In the genomic region with DNA sequence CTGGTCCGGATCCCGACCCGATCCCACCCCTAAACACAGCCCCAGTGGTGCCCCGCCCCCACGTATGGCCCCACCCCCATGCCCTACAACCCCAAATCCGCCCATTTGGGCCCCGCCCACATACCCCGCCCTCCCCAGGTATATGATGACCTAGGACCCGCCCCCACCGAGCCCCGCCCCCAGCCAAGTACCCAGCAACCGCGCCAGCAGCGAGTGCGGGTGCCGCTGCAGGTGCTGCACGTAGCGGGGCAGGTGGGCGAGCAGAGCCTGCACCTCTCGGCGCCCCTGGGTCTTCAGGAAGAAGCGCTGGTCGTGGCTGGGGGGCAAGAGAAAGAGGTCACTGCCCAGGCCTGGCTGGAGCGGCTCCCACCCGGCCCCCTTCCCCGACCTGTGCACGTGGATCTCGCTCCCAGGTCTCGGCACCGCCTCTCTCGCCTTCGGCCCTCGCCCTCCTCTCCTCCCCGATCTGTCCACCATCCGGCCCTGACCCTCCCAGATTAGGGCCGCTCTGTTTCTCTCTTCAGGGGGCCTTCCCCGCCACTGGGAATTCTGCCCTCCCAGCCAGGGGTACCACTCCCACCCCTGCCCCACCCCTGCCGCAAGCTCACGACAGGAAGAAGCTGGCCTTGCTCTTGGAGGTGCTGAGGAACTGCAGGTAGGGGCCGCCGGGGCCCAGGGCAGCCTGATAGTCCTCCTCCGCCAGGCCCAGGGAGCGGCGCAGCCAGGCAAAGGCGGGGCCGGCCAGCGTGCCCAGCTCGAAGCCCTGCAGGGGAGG, we compare ENCODE assay signal across 8 cellular contexts. TPM values are rescaled to one million over a fixed set of nuclear protein-coding genes. Genes with fewer than 3 reads are reported as not detected.
DNase-seq lines count a peak whose midpoint lies in the region; ATAC-seq and TF ChIP-seq lines count a peak whose summit lies in the region.

No MANE protein-coding gene starts in this region.

- peak; percentile 39 for ATAC-seq in foreskin keratinocyte
- ATAC-seq in psoas muscle, result no peak
- ATAC-seq in HG03097 (IDR thresholded peaks at IDR 0.05; ENCODE audit: low FRiP score, unreplicated experiment), result no peak

- no peaks in the 10 kb centered on the region for H3K27me3 Mint-ChIP-seq in chondrocyte (ENCODE audit: low read depth)

- H3K27ac ChIP-seq in foreskin keratinocyte (no peak overlapping the region), psoas muscle (no peak overlapping the region)

- no peaks in the 10 kb centered on the region for H3K27me3 ChIP-seq in foreskin keratinocyte
- peaks cover 0 to 62% (median 14%) of the 10 kb centered on the region in 3 donors for H3K27me3 ChIP-seq in psoas muscle (ENCODE audit: insufficient read depth in 3 of 3, low read length in 2 of 3)

- H3K9me3 Mint-ChIP-seq in chondrocyte (ENCODE audit: low read depth), result no peaks in the 10 kb centered on the region

- no peaks in the 10 kb centered on the region for H3K36me3 ChIP-seq in psoas muscle (ENCODE audit: insufficient read depth in 1 of 2, low read depth in 1 of 2)

- peaks cover 1% of the 10 kb centered on the region for H3K36me3 Mint-ChIP-seq in chondrocyte (ENCODE audit: low read depth)

- H3K4me1 Mint-ChIP-seq in chondrocyte (ENCODE audit: low read depth), result peaks cover 25% of the 10 kb centered on the region

- H3K27ac Mint-ChIP-seq in chondrocyte (ENCODE audit: unreplicated experiment), result no peak overlapping the region

- peak; percentile 57 for DNase-seq in NCI-H82 (lab: John Stamatoyannopoulos, UW)
- no peak for DNase-seq in NCI-H82 treated with DMSO at 0.1 percent for 48 hours (lab: John Stamatoyannopoulos, UW; ENCODE audit: unreplicated experiment)
- peak; percentile 59 for DNase-seq in activated T-cell treated with anti-CD3 and anti-CD28 coated beads for 48 hours (ENCODE audit: low read depth)
- DNase-seq in foreskin keratinocyte, result peak in 1 of 2 donors; percentile 59
- DNase-seq in stimulated activated CD4-positive, alpha-beta T cell treated with anti-CD3 and anti-CD28 coated beads, Interleukin-1b, Interleukin-23, amount 100 ng/mL, for 24 hours (ENCODE audit: low read depth in 4 of 4, low spot score in 1 of 4), result peak in 3 of 4 experiments; percentile 57 to 73 (median 57)
- DNase-seq in psoas muscle, result no peak
- no peak for DNase-seq in chondrocyte (ENCODE audit: low spot score)

- H3K4me3 ChIP-seq in psoas muscle, result no peak overlapping the region

- no peak overlapping the region for H3K4me3 Mint-ChIP-seq in chondrocyte (ENCODE audit: unreplicated experiment)

- intact Hi-C loops in psoas muscle (cut with DNase I), result loop anchor here in 1 of 2 donors (10.0 kb wide), 1 partner anchor 143 kb away; the partner anchor contains the start of gene CDK9

- H3K4me1 ChIP-seq in foreskin keratinocyte (peaks cover 9% of the 10 kb centered on the region), psoas muscle (peaks cover 6% of the 10 kb centered on the region)

- H3K9me3 ChIP-seq in psoas muscle, result no peaks in the 10 kb centered on the region

- no peak for TF ChIP-seq CTCF in foreskin keratinocyte (conservative IDR thresholded peaks at IDR 0.05)
- TF ChIP-seq CTCF in psoas muscle (IDR thresholded peaks at IDR 0.05), result no peak
- no peak for TF ChIP-seq CTCF in chondrocyte (IDR thresholded peaks at IDR 0.05)

- WGBS in psoas muscle, 3 donors, result 5 to 11% (median 9%) methylated on average over 21 to 48 of the region's 48 CpGs

RNA-seq across cellular contexts. Expression of gene PIP5KL1, which starts 2.9 kb away (rescaled TPM):
- total RNA-seq in foreskin keratinocyte (4.7 and 6.3 TPM in 2 replicates), psoas muscle (under 1 TPM in 2 of 4 donors, not detected in 2; 0.40 to 0.44 TPM), chondrocyte (1.4 to 4.3 TPM (median 2.7 TPM) in 3 replicates)
- polyA plus RNA-seq in foreskin keratinocyte (4.8 and 7.9 TPM in 2 replicates), psoas muscle (under 1 TPM in 2 of 3 donors, not detected in 1; 0.05 to 0.12 TPM)

RNA-seq across cellular contexts. Expression of gene DPM2, which starts 10.0 kb away (rescaled TPM):
- 32.5 and 33.4 TPM in 2 replicates for total RNA-seq in foreskin keratinocyte
- 61.0 and 65.8 TPM in 2 replicates for polyA plus RNA-seq in foreskin keratinocyte
- total RNA-seq in psoas muscle, result 10 to 100 TPM in 3 of 4 donors, 1 to 10 TPM in 1; 9.7 to 17.4 (median 12.2) TPM
- 10 to 100 TPM; 16.6 to 39.6 (median 37.1) TPM for polyA plus RNA-seq in psoas muscle
- 26.3 to 28.9 TPM (median 27.8 TPM) in 3 replicates for total RNA-seq in chondrocyte

RNA-seq across cellular contexts. Expression of gene ST6GALNAC4, which starts 10.8 kb away (rescaled TPM):
- total RNA-seq in foreskin keratinocyte (16.6 and 18.5 TPM in 2 replicates), psoas muscle (10 to 100 TPM in 3 of 4 donors, 1 to 10 TPM in 1; 8.9 to 52.6 (median 27.3) TPM), chondrocyte (22.2 to 25.5 TPM (median 24.4 TPM) in 3 replicates)
- polyA plus RNA-seq in foreskin keratinocyte (19.9 and 21.3 TPM in 2 replicates), psoas muscle (10 to 100 TPM; 14.0 to 31.4 (median 14.8) TPM)

RNA-seq across cellular contexts. Expression of gene ST6GALNAC6, which starts 28.2 kb away (rescaled TPM):
- total RNA-seq in foreskin keratinocyte (23.2 and 27.1 TPM in 2 replicates), psoas muscle (10 to 100 TPM; 20.3 to 26.1 (median 24.4) TPM), chondrocyte (45.5 to 54.3 TPM (median 47.5 TPM) in 3 replicates)
- polyA plus RNA-seq in foreskin keratinocyte (24.3 and 27.7 TPM in 2 replicates), psoas muscle (10 to 100 TPM; 18.5 to 35.5 (median 31.0) TPM)

RNA-seq across cellular contexts. Expression of gene AK1, which starts 50.2 kb away (rescaled TPM):
- total RNA-seq in foreskin keratinocyte, result 60.7 and 62.6 TPM in 2 replicates
- 99.6 and 106 TPM in 2 replicates for polyA plus RNA-seq in foreskin keratinocyte
- total RNA-seq in psoas muscle, result 100 to 1,000 TPM; 369 to 854 (median 688) TPM
- polyA plus RNA-seq in psoas muscle, result 100 to 1,000 TPM; 310 to 845 (median 778) TPM
- total RNA-seq in chondrocyte, result 75.3 to 83.8 TPM (median 77.2 TPM) in 3 replicates

Comparison
In these comparisons a context has a peak if more than half of its experiments do, and no peak if none do; other contexts are left out.
1. DNase-seq: peak in NCI-H82 (single experiment), activated T-cell treated with anti-CD3 and anti-CD28 coated beads for 48 hours (single experiment) and stimulated activated CD4-positive, alpha-beta T cell treated with anti-CD3 and anti-CD28 coated beads, Interleukin-1b, Interleukin-23, amount 100 ng/mL, for 24 hours (3 of 4); none in NCI-H82 treated with DMSO at 0.1 percent for 48 hours (single experiment), psoas muscle (0 of 2) and chondrocyte (single experiment).